9 cellular contexts compared by ENCODE assay signal in the genomic region with DNA sequence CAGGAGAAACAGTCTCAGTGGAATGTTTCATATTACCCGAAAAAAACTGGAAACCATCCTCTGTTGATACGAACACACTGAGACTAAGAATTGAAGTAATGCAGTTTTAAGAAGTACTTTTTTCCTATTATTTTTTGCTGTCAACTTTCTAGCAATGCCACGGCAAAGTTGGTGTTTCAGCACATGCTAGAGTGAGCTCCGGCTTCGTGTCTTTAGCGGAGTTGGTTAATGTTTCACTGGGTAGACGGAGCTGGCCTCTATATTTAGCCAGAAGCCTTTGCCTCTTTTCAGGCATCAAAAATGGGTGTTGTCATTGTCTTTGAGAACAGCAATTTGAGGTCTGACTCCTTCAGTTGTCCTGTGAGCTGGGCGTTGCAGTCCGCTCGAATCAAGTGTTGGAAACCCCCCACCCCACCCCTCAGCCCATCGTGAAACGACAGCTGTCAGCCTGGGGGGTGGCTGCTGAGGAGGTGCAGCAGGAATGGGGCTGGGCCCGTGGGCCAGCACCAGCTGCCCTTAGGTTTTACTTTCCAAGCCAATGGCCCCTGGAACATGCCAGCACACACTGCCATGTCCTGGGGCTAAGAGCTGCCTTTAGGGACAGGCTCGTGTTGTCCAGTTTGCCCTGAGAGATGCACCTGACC. TPM values are rescaled to one million over a fixed set of nuclear protein-coding genes. Genes with fewer than 3 reads are reported as not detected.
DNase-seq lines count a peak whose midpoint lies in the region; ATAC-seq, FAIRE-seq and TF ChIP-seq lines count a peak whose summit lies in the region.
"Not testable (repeated sequence)": the region's sequence is repeated elsewhere in the genome, so short reads cannot be mapped to it uniquely, and the experiment has no call there.
"Had no signal": no experiment of that assay in that cellular context is flagged by ENCODE, and none has a peak within 500 bp of the region (broad histone marks: within the 10 kb centered on the region; RNA-seq: fewer than 3 reads in every experiment).

No MANE protein-coding gene starts in this region.

- H3K4me1 Mint-ChIP-seq in glutamatergic neuron (ENCODE audit: low read depth, unreplicated experiment): peaks cover 34% of the 10 kb centered on the region

- H3K4me1 ChIP-seq in A549: peaks cover 19% of the 10 kb centered on the region
- H3K4me1 ChIP-seq in SJCRH30: peaks cover 14% of the 10 kb centered on the region
- H3K4me1 ChIP-seq in mesenchymal stem cell (ENCODE audit: control insufficient read depth, insufficient read depth, low read depth, low read length): peaks cover 39% of the 10 kb centered on the region

- H3K4me3 ChIP-seq in A549; SJCRH30; mesenchymal stem cell (ENCODE audit: insufficient read depth in 1 of 2, low read depth in 1 of 2, low read length in 2 of 2): not testable (repeated sequence)

- TF ChIP-seq EP300 in A549 (IDR thresholded peaks at IDR 0.05): not testable (repeated sequence)

- H3K18ac ChIP-seq in mesenchymal stem cell (ENCODE audit: low read depth in 1 of 2, low read length in 2 of 2): not testable (repeated sequence)

- POLR2A ChIA-PET in A549 (lab: Yijun Ruan, JAX): interaction anchor here (0.6 kb wide), 1 partner anchor 118 kb away, joined by 3 read pairs; the partner anchor contains the start of gene MORF4L1

- H2BK5ac ChIP-seq in mesenchymal stem cell (ENCODE audit: low read depth, low read length, poor library complexity, severe bottlenecking): peak overlapping the region; percentile 62

- not testable (repeated sequence) for H2BK120ac ChIP-seq in mesenchymal stem cell (ENCODE audit: low read depth, low read length)

- DNase-seq in A549 (ENCODE audit: low read depth in 1 of 2, low spot score in 1 of 2); GM12891 (ENCODE audit: insufficient read length, low spot score); glutamatergic neuron; mesenchymal stem cell; urothelium cell line (ENCODE audit: low spot score): not testable (repeated sequence)
- DNase-seq in SJCRH30 (peak; percentile 44 to 55), kidney glomerular epithelial cell (lab: John Stamatoyannopoulos, UW) (peak; percentile 35), renal cortical epithelial cell (ENCODE audit: low read depth) (peak; percentile 64)

- not testable (repeated sequence) for TF ChIP-seq POLR2A in A549 (IDR thresholded peaks at IDR 0.05; ENCODE audit: low read length); GM12891 (IDR thresholded peaks at IDR 0.05; ENCODE audit: low read depth, low read length)

- not testable (repeated sequence) for H4K8ac ChIP-seq in mesenchymal stem cell (ENCODE audit: low read length)

- H3K79me1 ChIP-seq in mesenchymal stem cell (replicated peaks; ENCODE audit: low read length, poor library complexity, severe bottlenecking): not testable (repeated sequence)

- H3K4me3 Mint-ChIP-seq in glutamatergic neuron (ENCODE audit: unreplicated experiment): not testable (repeated sequence)

- H3K4me2 ChIP-seq in A549 (peak overlapping the region; percentile 35), mesenchymal stem cell (ENCODE audit: low read length, poor library complexity, severe bottlenecking) (peak overlapping the region; percentile 49)

- not testable (repeated sequence) for TF ChIP-seq RAD21 in A549 (conservative IDR thresholded peaks at IDR 0.05 in 1 of 2, IDR thresholded peaks at IDR 0.05 in 1 of 2)

- ATAC-seq in A549: not testable (repeated sequence)

- not testable (repeated sequence) for H3K4ac ChIP-seq in mesenchymal stem cell (ENCODE audit: low read depth in 1 of 2, low read length in 2 of 2)

- not testable (repeated sequence) for TF ChIP-seq CTCF in A549 (IDR thresholded peaks at IDR 0.05); glutamatergic neuron (IDR thresholded peaks at IDR 0.05; ENCODE audit: partially characterized antibody, unreplicated experiment)

- H3K27ac Mint-ChIP-seq in glutamatergic neuron (ENCODE audit: unreplicated experiment): peak overlapping the region; percentile 12

- not testable (repeated sequence) for H3K9ac ChIP-seq in mesenchymal stem cell (ENCODE audit: low read length)

- not testable (repeated sequence) for H2BK12ac ChIP-seq in mesenchymal stem cell (ENCODE audit: low read length in 2 of 2)

- WGBS in A549 (ENCODE audit: missing lambda C conversion rate): 34% methylated on average over 13 of the region's 14 CpGs
- 83% methylated on average over 10 of the region's 14 CpGs for WGBS in mesenchymal stem cell

- peak overlapping the region; percentile 28 for H2BK15ac ChIP-seq in mesenchymal stem cell (ENCODE audit: low read depth, poor library complexity, severe bottlenecking)

- FAIRE-seq in A549 (lab: Jason Lieb, UNC) (peak; percentile 84), GM12891 (lab: Jason Lieb, UNC) (peak; percentile 20), urothelium cell line (lab: Jason Lieb, UNC) (peak; percentile 46)

- not testable (repeated sequence) for H3K14ac ChIP-seq in mesenchymal stem cell (ENCODE audit: low read length in 2 of 2)

- not testable (repeated sequence) for H3K36me3 ChIP-seq in SJCRH30; mesenchymal stem cell (ENCODE audit: control insufficient read depth in 1 of 2, insufficient read depth in 2 of 2, low read depth in 1 of 2, low read length in 2 of 2)

- not testable (repeated sequence) for H3K27me3 Mint-ChIP-seq in glutamatergic neuron (ENCODE audit: unreplicated experiment)

- not testable (repeated sequence) for H4K91ac ChIP-seq in mesenchymal stem cell (ENCODE audit: low read length)

- H2AFZ ChIP-seq in mesenchymal stem cell (ENCODE audit: low read depth, low read length): not testable (repeated sequence)

- H2AK5ac ChIP-seq in mesenchymal stem cell (ENCODE audit: low read length, severe bottlenecking): not testable (repeated sequence)

- CTCF ChIA-PET in A549 (lab: Yijun Ruan, JAX): interaction anchor here (0.5 to 1.8 kb wide), 9 partner anchors 10 to 429 kb away, joined by 3 to 8 read pairs (median 5); no protein-coding TSS in a partner anchor

- H3K27ac ChIP-seq in A549 (peak overlapping the region in 1 of 2 experiments; percentile 33; a peak in 3 of 6 replicates), mesenchymal stem cell (ENCODE audit: low read length, poor library complexity, severe bottlenecking) (peak overlapping the region; percentile 72)
- H3K27ac ChIP-seq in SJCRH30: not testable (repeated sequence)

- H3K27me3 ChIP-seq in SJCRH30; mesenchymal stem cell (ENCODE audit: control insufficient read depth in 1 of 2, insufficient read depth in 1 of 2, low read length in 2 of 2): not testable (repeated sequence)

- peaks cover 10% of the 10 kb centered on the region for H3K9me3 Mint-ChIP-seq in glutamatergic neuron (ENCODE audit: unreplicated experiment)

- not testable (repeated sequence) for H3K9me3 ChIP-seq in A549; SJCRH30 (replicated peaks); mesenchymal stem cell (ENCODE audit: control insufficient read depth, low read length)

- not testable (repeated sequence) for H3K36me3 Mint-ChIP-seq in glutamatergic neuron (ENCODE audit: unreplicated experiment)

- not testable (repeated sequence) for H3K23ac ChIP-seq in mesenchymal stem cell (ENCODE audit: low read length in 2 of 2)

TF ChIP-seq in A549, 52 proteins besides CTCF, POLR2A, EP300 and RAD21:
- TF ChIP-seq, protein P1, sequence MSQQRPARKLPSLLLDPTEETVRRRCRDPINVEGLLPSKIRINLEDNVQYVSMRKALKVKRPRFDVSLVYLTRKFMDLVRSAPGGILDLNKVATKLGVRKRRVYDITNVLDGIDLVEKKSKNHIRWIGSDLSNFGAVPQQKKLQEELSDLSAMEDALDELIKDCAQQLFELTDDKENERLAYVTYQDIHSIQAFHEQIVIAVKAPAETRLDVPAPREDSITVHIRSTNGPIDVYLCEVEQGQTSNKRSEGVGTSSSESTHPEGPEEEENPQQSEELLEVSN (IDR thresholded peaks at IDR 0.05; ENCODE audit: borderline replicate concordance, low read depth): peak; percentile 54; the same call in 1 of the 2 replicates
- TF ChIP-seq, protein P2, sequence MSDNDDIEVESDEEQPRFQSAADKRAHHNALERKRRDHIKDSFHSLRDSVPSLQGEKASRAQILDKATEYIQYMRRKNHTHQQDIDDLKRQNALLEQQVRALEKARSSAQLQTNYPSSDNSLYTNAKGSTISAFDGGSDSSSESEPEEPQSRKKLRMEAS (IDR thresholded peaks at IDR 0.05): peak; percentile 66

RNA-seq across cellular contexts. Expression of gene ADAMTS7, which starts 56.5 kb away (rescaled TPM):
- 1.5 and 2.0 TPM in 2 replicates for polyA plus RNA-seq in A549 (2011; rRNA removed)
- 2.2 and 3.3 TPM in 2 replicates for polyA plus RNA-seq in A549 (2012; cell fraction: cytosol; rRNA removed)
- 18.1 and 22.2 TPM in 2 replicates for polyA plus RNA-seq in A549 (2012; cell fraction: nucleus; rRNA removed)
- 2.7 to 3.2 TPM (median 2.9 TPM) in 3 replicates for polyA plus RNA-seq in A549 (2017; fragmentation: RNase III; extraction: RNeasy Plus Mini Kit Qiagen cat#74134 plus additional on column Dnase treatment)
- polyA minus RNA-seq in A549 (2011; rRNA and poly(A)+ RNA removed): 3.2 and 5.5 TPM in 2 replicates
- polyA plus RNA-seq in GM12891 (2012; ENCODE audit: low read depth, missing spikeins): 0.33 TPM
- total RNA-seq in SJCRH30 (2014; rRNA removed; shearing (Covaris generic)): 2.0 and 2.4 TPM in 2 replicates
- 181 TPM for total RNA-seq in glutamatergic neuron (ENCODE audit: unreplicated experiment)
- polyA plus RNA-seq in mesenchymal stem cell (2013, experiment 1 of 2): 14.1 TPM
- polyA plus RNA-seq in mesenchymal stem cell (2013, experiment 2 of 2): 13.0 TPM
- total RNA-seq in renal cortical epithelial cell: 4.5 and 9.9 TPM in 2 replicates
- polyA plus RNA-seq: CD8-positive, alpha-beta memory T cell had no signal

Comparison
In these comparisons a context has a peak if more than half of its experiments do, and no peak if none do; other contexts are left out.
1. RNA of gene ADAMTS7, which starts 56.5 kb away (total RNA-seq): 181 TPM in glutamatergic neuron (single experiment); 4.5 to 9.9 TPM in renal cortical epithelial cell and 2.0 to 2.4 TPM in SJCRH30; every median in the first group is over 10 times any median in the second.